Comparison of ENCODE assay signal across 8 cellular contexts in the genomic region with DNA sequence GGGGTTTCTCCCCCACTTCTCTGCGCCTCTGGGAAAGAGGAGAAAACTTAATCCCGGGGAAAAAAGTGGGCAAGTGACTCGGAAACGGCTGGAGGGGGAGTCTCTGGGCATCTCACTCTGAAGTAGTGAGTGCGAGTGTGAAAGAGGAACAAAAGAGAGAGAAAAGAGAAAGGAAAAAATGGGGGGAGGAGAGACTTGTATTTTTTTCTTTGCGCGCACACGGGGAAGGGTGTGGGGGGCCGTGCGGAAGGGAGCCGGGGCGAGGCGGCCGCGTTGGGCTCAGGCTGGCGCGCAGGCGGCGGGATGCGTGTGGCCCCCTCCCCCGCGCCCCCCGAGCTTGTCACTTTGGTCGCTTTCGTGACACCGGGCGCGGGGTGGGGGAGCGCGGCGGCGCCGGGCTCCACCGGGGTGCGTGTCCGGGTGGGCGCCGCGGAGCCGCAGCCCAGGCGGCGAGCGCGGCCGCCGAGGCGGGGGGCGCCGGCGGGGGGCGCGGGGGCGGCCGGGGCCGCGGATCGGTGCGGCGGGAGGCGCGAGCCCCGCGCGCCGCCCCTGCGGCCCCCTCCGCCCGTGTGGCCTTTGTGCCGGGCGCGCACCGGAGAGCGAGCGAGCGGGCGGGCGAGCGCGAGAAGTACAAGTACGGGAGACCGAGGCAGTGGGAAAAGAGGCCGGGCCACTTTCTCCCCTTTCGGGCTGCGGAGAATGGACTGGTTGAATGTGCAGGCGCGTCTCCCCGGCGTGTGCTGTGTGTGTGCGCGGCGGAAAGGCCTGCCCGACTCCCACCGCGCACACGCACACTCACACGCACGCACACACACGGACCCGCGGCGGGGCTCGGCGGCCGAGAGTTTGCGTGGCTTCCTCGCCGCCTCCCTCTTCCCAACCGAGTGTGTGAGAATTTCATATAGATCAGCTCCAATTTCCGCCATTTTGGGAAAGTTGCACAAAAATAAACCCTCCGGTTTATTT. TPM values are rescaled to one million over a fixed set of nuclear protein-coding genes. Genes with fewer than 3 reads are reported as not detected.
A peak's percentile ranks its signal among the peaks of the same experiment; 100 is the strongest.
DNase-seq lines count a peak whose midpoint lies in the region; ATAC-seq and TF ChIP-seq lines count a peak whose summit lies in the region.

No MANE protein-coding gene starts in this region.

- H3K36me3 ChIP-seq in mucosa of descending colon (ENCODE audit: low read depth) (no peaks in the 10 kb centered on the region), stomach smooth muscle (ENCODE audit: control insufficient read depth in 2 of 2, insufficient read depth in 2 of 2, low read length in 2 of 2) (no peaks in the 10 kb centered on the region)

- DNase-seq in HEK293T (ENCODE audit: extremely low spot score) = peak; percentile 47
- DNase-seq in NCI-H526 (lab: John Stamatoyannopoulos, UW) = peak; percentile 10 to 69
- peak; percentile 17 for DNase-seq in activated T-cell treated with anti-CD3 and anti-CD28 coated beads for 24 hours (ENCODE audit: low read depth)
- DNase-seq in epithelial cell of prostate (ENCODE audit: low read depth, low spot score) = no peak
- peak; percentile 54 to 65 (median 62) for DNase-seq in mucosa of descending colon
- DNase-seq in NCI-H2107 (lab: John Stamatoyannopoulos, UW) = no peak

- peak overlapping the region; percentile 75 for H3K27ac ChIP-seq in epithelial cell of prostate
- H3K27ac ChIP-seq in stomach smooth muscle (ENCODE audit: low read length) = peak overlapping the region; percentile 55

- peak overlapping the region; percentile 80 to 82 for H3K9ac ChIP-seq in stomach smooth muscle (ENCODE audit: low read length in 2 of 2)

- peaks cover 4% of the 10 kb centered on the region for H3K4me1 ChIP-seq in mucosa of descending colon (ENCODE audit: low read depth)
- peaks cover 7% of the 10 kb centered on the region for H3K4me1 ChIP-seq in stomach smooth muscle (ENCODE audit: control insufficient read depth, insufficient read depth, low read length)

- CTCF ChIA-PET in HEK293T (lab: Yijun Ruan, JAX) = interaction anchor here (1.2 kb wide), 1 partner anchor 421 kb away, joined by 5 read pairs; no protein-coding TSS in a partner anchor

- no peak for TF ChIP-seq CTCF in GM12875 (IDR thresholded peaks at IDR 0.05; ENCODE audit: borderline replicate concordance, insufficient read depth, low read depth, low read length)
- no peak for TF ChIP-seq CTCF in mucosa of descending colon (IDR thresholded peaks at IDR 0.05)

- POLR2A ChIA-PET in HEK293T (lab: Yijun Ruan, JAX) = no interaction called here

- H3K27me3 ChIP-seq in stomach smooth muscle (ENCODE audit: control insufficient read depth in 1 of 2, insufficient read depth in 2 of 2, low read length in 2 of 2) = no peaks in the 10 kb centered on the region

- H3K9me3 ChIP-seq in mucosa of descending colon (no peaks in the 10 kb centered on the region), stomach smooth muscle (ENCODE audit: control insufficient read depth in 2 of 2, low read length in 2 of 2) (no peaks in the 10 kb centered on the region)

- intact Hi-C loops in mucosa of descending colon (cut with DNase I, micrococcal nuclease) = no loop called here

- H3K4me3 ChIP-seq in GM12875 (ENCODE audit: low read depth, low read length) (peak overlapping the region; percentile 65), mucosa of descending colon (peak overlapping the region; percentile 61), stomach smooth muscle (ENCODE audit: low read length in 2 of 2) (peak overlapping the region; percentile 87 to 98)

- peak; percentile 35 for ATAC-seq in mucosa of descending colon

TF ChIP-seq in HEK293T, 16 proteins besides CTCF, POLR2A, EP300 and RAD21:
- TF ChIP-seq HDGF (IDR thresholded peaks at IDR 0.05; ENCODE audit: borderline replicate concordance) (no peak), TARDBP (IDR thresholded peaks at IDR 0.05) (no peak), SUZ12 (IDR thresholded peaks at IDR 0.05) (no peak), CTBP1 (IDR thresholded peaks at IDR 0.05; ENCODE audit: borderline replicate concordance) (no peak), ELF4 (IDR thresholded peaks at IDR 0.05) (no peak), BHLHE40 (IDR thresholded peaks at IDR 0.05; ENCODE audit: borderline replicate concordance) (no peak), FOXK2 (IDR thresholded peaks at IDR 0.05) (no peak), L3MBTL2 (conservative IDR thresholded peaks at IDR 0.05) (no peak), FOXM1 (IDR thresholded peaks at IDR 0.05; ENCODE audit: borderline replicate concordance) (no peak), PKNOX1 (IDR thresholded peaks at IDR 0.05) (no peak), LEF1 (IDR thresholded peaks at IDR 0.05; ENCODE audit: borderline replicate concordance) (no peak)
TF ChIP-seq in HEK293T: peak in this region for 0.

RNA-seq across cellular contexts. Expression of gene L3MBTL3, which starts 0.7 kb away (rescaled TPM):
- total RNA-seq in mucosa of descending colon = 10 to 100 TPM in 2 of 3 donors, 1 to 10 TPM in 1; 9.2 to 13.0 (median 11.1) TPM

Comparison
In these comparisons a context has a peak if more than half of its experiments do, and no peak if none do; other contexts are left out.
1. DNase-seq: peak in HEK293T (single experiment), NCI-H526 (2 of 2), activated T-cell treated with anti-CD3 and anti-CD28 coated beads for 24 hours (single experiment) and mucosa of descending colon (3 of 3); none in epithelial cell of prostate (single experiment) and NCI-H2107 (single experiment).
2. Peak in every context shown above with its lines, with median percentiles within 50 percentile points of each other: H3K4me3 ChIP-seq.